10 cellular contexts compared by ENCODE assay signal in the genomic region with DNA sequence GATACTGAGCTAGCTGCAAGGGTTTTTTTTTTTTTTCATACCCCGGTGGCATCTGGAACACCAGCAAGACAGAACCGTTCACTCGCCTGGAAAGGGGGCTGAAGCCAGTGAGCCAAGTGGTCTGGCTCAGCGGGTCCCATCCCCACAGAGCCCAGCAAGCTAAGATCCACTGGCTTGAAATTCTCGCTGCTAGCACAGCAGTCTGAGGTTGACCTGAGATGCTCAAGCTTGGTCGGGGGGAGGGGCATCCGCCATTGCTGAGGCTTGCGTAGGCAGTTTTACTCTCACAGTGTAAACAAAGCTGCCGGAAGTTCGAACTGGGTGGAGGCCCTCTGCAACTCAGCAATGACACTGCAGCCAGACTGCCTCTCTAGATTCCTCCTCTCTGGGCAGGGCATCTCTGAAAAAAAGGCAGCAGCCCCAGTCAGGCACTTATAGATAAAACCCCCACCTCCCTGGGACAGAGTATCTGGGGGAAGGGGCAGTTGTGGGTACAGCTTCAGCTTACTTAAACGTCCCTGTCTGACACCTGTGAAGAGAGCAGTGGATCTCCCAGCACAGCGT. TPM values are rescaled to one million over a fixed set of nuclear protein-coding genes. Genes with fewer than 3 reads are reported as not detected.
DNase-seq lines count a peak whose midpoint lies in the region; ATAC-seq and TF ChIP-seq lines count a peak whose summit lies in the region.
"Had no signal": no experiment of that assay in that cellular context is flagged by ENCODE, and none has a peak within 500 bp of the region (broad histone marks: within the 10 kb centered on the region; RNA-seq: fewer than 3 reads in every experiment).

No MANE protein-coding gene starts in this region.

- intact Hi-C loops in natural killer cell (cut with micrococcal nuclease): no loop called here
- intact Hi-C loops in upper lobe of right lung (cut with DNase I): no loop called here

- peak overlapping the region; percentile 7 to 57 for H3K27ac Mint-ChIP-seq in natural killer cell
- peak overlapping the region in 1 of 2 donors; percentile 34 for H3K27ac Mint-ChIP-seq in natural killer cell treated with Interleukin-12 subunit alpha and Interleukin-12 subunit beta and Interleukin-15 and Interleukin-18, amount 100 ng/mL, for 72 hours

- H3K36me3 Mint-ChIP-seq in natural killer cell: no peaks in the 10 kb centered on the region
- peaks cover 8% of the 10 kb centered on the region for H3K36me3 Mint-ChIP-seq in natural killer cell treated with Interleukin-12 subunit alpha and Interleukin-12 subunit beta and Interleukin-15 and Interleukin-18, amount 100 ng/mL, for 72 hours

- H3K9me3 Mint-ChIP-seq in natural killer cell: no peaks in the 10 kb centered on the region
- H3K9me3 Mint-ChIP-seq in natural killer cell treated with Interleukin-12 subunit alpha and Interleukin-12 subunit beta and Interleukin-15 and Interleukin-18, amount 100 ng/mL, for 72 hours: peaks cover 2% of the 10 kb centered on the region

- H3K4me1 ChIP-seq in iPS-20b (ENCODE audit: insufficient read depth, low read length) (peaks cover 8% of the 10 kb centered on the region; the same call in 1 of the 2 replicates), upper lobe of right lung (peaks cover 4% of the 10 kb centered on the region)

- no peaks in the 10 kb centered on the region for H3K9me3 ChIP-seq in iPS-20b (ENCODE audit: insufficient read depth, low read depth, low read length)
- no peaks in the 10 kb centered on the region for H3K9me3 ChIP-seq in upper lobe of right lung

- DNase-seq in natural killer cell (peak; percentile 23), upper lobe of right lung (peak; percentile 73), HuH-7.5 (ENCODE audit: low spot score) (no peak), ACHN (no peak)
- DNase-seq in natural killer cell treated with Interleukin-12 subunit alpha and Interleukin-12 subunit beta and Interleukin-15 and Interleukin-18, amount 100 ng/mL, for 72 hours (ENCODE audit: low spot score): no peak
- peak; percentile 15 to 42 for DNase-seq in activated T-helper 1 cell treated with anti-CD3 and anti-CD28 coated beads, Interleukin-2, amount 50 U/mL, for 16 hours (ENCODE audit: low read depth in 1 of 2, low spot score in 1 of 2)
- DNase-seq: MV-4-11 had no signal

- H3K4me3 Mint-ChIP-seq in natural killer cell: no peak overlapping the region
- H3K4me3 Mint-ChIP-seq in natural killer cell treated with Interleukin-12 subunit alpha and Interleukin-12 subunit beta and Interleukin-15 and Interleukin-18, amount 100 ng/mL, for 72 hours: no peak overlapping the region

- H3K36me3 ChIP-seq in iPS-20b (ENCODE audit: insufficient read depth, low read depth, low read length) (no peaks in the 10 kb centered on the region), upper lobe of right lung (no peaks in the 10 kb centered on the region)

- peaks cover 7 to 8% of the 10 kb centered on the region in 2 donors for H3K4me1 Mint-ChIP-seq in natural killer cell
- peaks cover 7 to 15% of the 10 kb centered on the region in 2 donors for H3K4me1 Mint-ChIP-seq in natural killer cell treated with Interleukin-12 subunit alpha and Interleukin-12 subunit beta and Interleukin-15 and Interleukin-18, amount 100 ng/mL, for 72 hours (ENCODE audit: low read depth in 2 of 2)

- ATAC-seq in natural killer cell (peak; percentile 1 to 40 (median 9)), upper lobe of right lung (peak; percentile 36), HG02981 (IDR thresholded peaks at IDR 0.05; ENCODE audit: unreplicated experiment) (no peak)
- ATAC-seq in natural killer cell treated with Interleukin-12 subunit alpha and Interleukin-12 subunit beta and Interleukin-15 and Interleukin-18, amount 100 ng/mL, for 72 hours: no peak

- H3K9ac ChIP-seq in iPS-20b (ENCODE audit: low read depth, low read length): peak overlapping the region; percentile 63; the same call in 1 of the 2 replicates

- H3K27me3 Mint-ChIP-seq in natural killer cell (ENCODE audit: low read depth in 2 of 2): peaks cover 10 to 11% of the 10 kb centered on the region in 2 donors
- H3K27me3 Mint-ChIP-seq in natural killer cell treated with Interleukin-12 subunit alpha and Interleukin-12 subunit beta and Interleukin-15 and Interleukin-18, amount 100 ng/mL, for 72 hours: peaks cover 14 to 16% of the 10 kb centered on the region in 2 donors
- H3K27me3 Mint-ChIP-seq: progenitor cell of endocrine pancreas had no signal

- in situ Hi-C loops in ACHN (cut with HindIII; ENCODE audit: low pct_ligation_motif_present, low pct_unique_long_range_greater_than_20kb, low sequenced_read_pairs): no loop called here

- no peak for TF ChIP-seq CTCF in natural killer cell (IDR thresholded peaks at IDR 0.05)
- TF ChIP-seq CTCF in upper lobe of right lung (IDR thresholded peaks at IDR 0.05): no peak

- H3K4me3 ChIP-seq in iPS-20b (ENCODE audit: low read length) (peak overlapping the region; percentile 35; the same call in 1 of the 2 replicates), upper lobe of right lung (no peak overlapping the region)

- H3K27ac ChIP-seq in iPS-20b (ENCODE audit: low read length) (peak overlapping the region; percentile 7), upper lobe of right lung (peak overlapping the region; percentile 6)

- H3K27me3 ChIP-seq in iPS-20b (ENCODE audit: insufficient read depth, low read length): no peaks in the 10 kb centered on the region
- H3K27me3 ChIP-seq in upper lobe of right lung: no peaks in the 10 kb centered on the region

RNA-seq across cellular contexts. Expression of gene MIB1, which starts 5.1 kb away (rescaled TPM):
- total RNA-seq in natural killer cell (10 to 100 TPM; 27.5 to 38.4 (median 35.6) TPM), upper lobe of right lung (31.3 TPM)
- 10 to 100 TPM; 20.1 to 30.3 TPM for total RNA-seq in natural killer cell treated with Interleukin-12 subunit alpha and Interleukin-12 subunit beta and Interleukin-15 and Interleukin-18, amount 100 ng/mL, for 72 hours

RNA-seq across cellular contexts. Expression of gene ABHD3, which starts 31.0 kb away (rescaled TPM):
- total RNA-seq in natural killer cell (10 to 100 TPM; 39.9 to 47.3 (median 45.0) TPM), upper lobe of right lung (23.8 TPM)
- 10 to 100 TPM; 48.1 to 54.4 TPM for total RNA-seq in natural killer cell treated with Interleukin-12 subunit alpha and Interleukin-12 subunit beta and Interleukin-15 and Interleukin-18, amount 100 ng/mL, for 72 hours

Comparison
In these comparisons a context has a peak if more than half of its experiments do, and no peak if none do; other contexts are left out.
1. ATAC-seq: peak in natural killer cell (3 of 3) and upper lobe of right lung (single experiment); none in natural killer cell treated with Interleukin-12 subunit alpha and Interleukin-12 subunit beta and Interleukin-15 and Interleukin-18, amount 100 ng/mL, for 72 hours (0 of 2) and HG02981 (single experiment).
2. DNase-seq: peak in natural killer cell (single experiment), activated T-helper 1 cell treated with anti-CD3 and anti-CD28 coated beads, Interleukin-2, amount 50 U/mL, for 16 hours (2 of 2) and upper lobe of right lung (single experiment); none in natural killer cell treated with Interleukin-12 subunit alpha and Interleukin-12 subunit beta and Interleukin-15 and Interleukin-18, amount 100 ng/mL, for 72 hours (single experiment), HuH-7.5 (single experiment) and ACHN (single experiment).